Comparison of ENCODE assay signal across 12 cellular contexts in the genomic region with DNA sequence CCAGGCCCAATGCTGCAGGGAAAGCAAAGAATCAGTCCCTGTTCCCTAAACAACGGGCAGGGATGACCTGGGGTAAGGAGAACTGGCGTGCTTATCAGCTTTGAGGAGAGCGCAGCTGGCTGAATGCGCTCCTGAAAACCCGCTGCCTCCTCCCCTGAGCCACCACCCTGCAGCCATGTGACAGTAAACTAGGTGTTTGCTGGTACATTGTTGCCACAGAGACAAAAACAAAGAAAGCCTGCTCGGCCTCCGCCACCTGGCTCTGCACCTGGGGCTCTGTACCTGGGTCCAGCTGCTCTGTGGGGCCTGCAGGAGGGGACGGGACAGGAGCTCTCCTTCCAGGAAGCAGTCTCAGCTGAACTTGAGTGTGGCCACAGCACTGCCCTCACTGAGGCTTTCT. TPM values are rescaled to one million over a fixed set of nuclear protein-coding genes. Genes with fewer than 3 reads are reported as not detected.
A peak's percentile ranks its signal among the peaks of the same experiment; 100 is the strongest.
DNase-seq lines count a peak whose midpoint lies in the region; ATAC-seq and TF ChIP-seq lines count a peak whose summit lies in the region.
"Had no signal": no experiment of that assay in that cellular context is flagged by ENCODE, and none has a peak within 500 bp of the region (broad histone marks: within the 10 kb centered on the region; RNA-seq: fewer than 3 reads in every experiment).

No MANE protein-coding gene starts in this region.

- TF ChIP-seq CTCF in breast epithelium (IDR thresholded peaks at IDR 0.05) = no peak
- TF ChIP-seq CTCF in MCF 10A (IDR thresholded peaks at IDR 0.05; ENCODE audit: unreplicated experiment) = no peak
- TF ChIP-seq CTCF in endodermal cell (conservative IDR thresholded peaks at IDR 0.05) = no peak
- no peak for TF ChIP-seq CTCF in type B pancreatic cell (conservative IDR thresholded peaks at IDR 0.05)

- H3K9me3 ChIP-seq in breast epithelium (no peaks in the 10 kb centered on the region), endodermal cell (ENCODE audit: control insufficient read depth, low read length) (no peaks in the 10 kb centered on the region)

- in situ Hi-C loops in G401 (cut with HindIII; ENCODE audit: low sequenced_read_pairs) = no loop called here

- H3K4me1 Mint-ChIP-seq in MCF 10A (ENCODE audit: insufficient read depth, unreplicated experiment) = no peaks in the 10 kb centered on the region
- H3K4me1 Mint-ChIP-seq in endodermal cell = peaks cover 7% of the 10 kb centered on the region
- peaks cover 6% of the 10 kb centered on the region for H3K4me1 Mint-ChIP-seq in type B pancreatic cell (ENCODE audit: unreplicated experiment)
- H3K4me1 Mint-ChIP-seq in stimulated activated naive CD8-positive, alpha-beta T cell treated with anti-CD3 and anti-CD28 coated beads, Interleukin-15, amount 100 ng/mL, for 72 hours = no peaks in the 10 kb centered on the region
- H3K4me1 Mint-ChIP-seq: stimulated activated naive B cell treated with anti-CD40 and anti-IgM and Interleukin-4, amounts not matched to agents 10 μg/mL and 1 μg/mL and 100 μg/mL, for 72 hours had no signal

- no peak overlapping the region for H3K9ac ChIP-seq in endodermal cell (ENCODE audit: extremely low read depth, low read length, poor library complexity, severe bottlenecking)

- no TSS peak for BruUV-seq in MCF 10A (replicated peaks; lab: Mats Ljungman, UMichigan)

- no peak overlapping the region for H3K4me3 Mint-ChIP-seq in MCF 10A (ENCODE audit: unreplicated experiment)
- no peak overlapping the region for H3K4me3 Mint-ChIP-seq in endodermal cell
- H3K4me3 Mint-ChIP-seq in type B pancreatic cell = no peak overlapping the region
- no peak overlapping the region for H3K4me3 Mint-ChIP-seq in stimulated activated naive CD8-positive, alpha-beta T cell treated with anti-CD3 and anti-CD28 coated beads, Interleukin-15, amount 100 ng/mL, for 72 hours
- H3K4me3 Mint-ChIP-seq: activated naive CD8-positive, alpha-beta T cell treated with anti-CD3 and anti-CD28 coated beads for 36 hours; stimulated activated naive B cell treated with anti-CD40 and anti-IgM and Interleukin-4, amounts not matched to agents 10 μg/mL and 1 μg/mL and 100 μg/mL, for 72 hours had no signal

- WGBS in endodermal cell (ENCODE audit: insufficient coverage in 1 of 2, insufficient read length in 1 of 2), 2 experiments = 81 to 83% methylated on average over 6 to 8 of the region's 8 CpGs

- H3K27ac ChIP-seq in breast epithelium (peak overlapping the region; percentile 60 to 65), endodermal cell (ENCODE audit: low read depth, low read length) (peak overlapping the region; percentile 32)

- H3K27ac Mint-ChIP-seq in MCF 10A (ENCODE audit: low read depth, unreplicated experiment) (no peak overlapping the region), endodermal cell (no peak overlapping the region), type B pancreatic cell (peak overlapping the region; percentile 73)
- H3K27ac Mint-ChIP-seq in stimulated activated naive CD8-positive, alpha-beta T cell treated with anti-CD3 and anti-CD28 coated beads, Interleukin-15, amount 100 ng/mL, for 72 hours = no peak overlapping the region
- H3K27ac Mint-ChIP-seq: activated naive CD8-positive, alpha-beta T cell treated with anti-CD3 and anti-CD28 coated beads for 36 hours; stimulated activated naive B cell treated with anti-CD40 and anti-IgM and Interleukin-4, amounts not matched to agents 10 μg/mL and 1 μg/mL and 100 μg/mL, for 72 hours had no signal

- H3K36me3 Mint-ChIP-seq in MCF 10A (ENCODE audit: insufficient read depth, unreplicated experiment) (no peaks in the 10 kb centered on the region), endodermal cell (ENCODE audit: low read depth) (peaks cover 14% of the 10 kb centered on the region), type B pancreatic cell (peaks cover 3% of the 10 kb centered on the region)

- H3K4me3 ChIP-seq in breast epithelium (no peak overlapping the region), endodermal cell (ENCODE audit: low read length) (no peak overlapping the region)

- no peak for ATAC-seq in stimulated activated naive CD8-positive, alpha-beta T cell treated with anti-CD3 and anti-CD28 coated beads, Interleukin-15, amount 100 ng/mL, for 72 hours
- ATAC-seq: stimulated activated naive B cell treated with anti-CD40 and anti-IgM and Interleukin-4, amounts not matched to agents 10 μg/mL and 1 μg/mL and 100 μg/mL, for 72 hours had no signal

- no peak for TF ChIP-seq POLR2A in breast epithelium (IDR thresholded peaks at IDR 0.05)

- H3K9me3 Mint-ChIP-seq in MCF 10A (ENCODE audit: unreplicated experiment) = no peaks in the 10 kb centered on the region
- peaks cover 15% of the 10 kb centered on the region for H3K9me3 Mint-ChIP-seq in endodermal cell
- H3K9me3 Mint-ChIP-seq in type B pancreatic cell = no peaks in the 10 kb centered on the region
- peaks cover 0 to 10% of the 10 kb centered on the region in 2 donors for H3K9me3 Mint-ChIP-seq in stimulated activated naive CD8-positive, alpha-beta T cell treated with anti-CD3 and anti-CD28 coated beads, Interleukin-15, amount 100 ng/mL, for 72 hours
- H3K9me3 Mint-ChIP-seq: activated naive CD8-positive, alpha-beta T cell treated with anti-CD3 and anti-CD28 coated beads for 36 hours had no signal

- intact Hi-C loops in breast epithelium (cut with DNase I; ENCODE audit: low total_unique reads) (no loop called here), MCF 10A (cut with micrococcal nuclease) (no loop called here)

- DNase-seq in breast epithelium (ENCODE audit: low spot score in 2 of 2) (peak; percentile 73 to 84), MCF 10A (ENCODE audit: unreplicated experiment) (no peak), NCI-H510A treated with DMSO at 0.1 percent for 48 hours (lab: John Stamatoyannopoulos, UW) (peak; percentile 98), endodermal cell (peak; percentile 78), type B pancreatic cell (ENCODE audit: extremely low spot score, unreplicated experiment) (no peak), G401 (ENCODE audit: low spot score) (no peak), anterior cingulate cortex (lab: John Stamatoyannopoulos, UW) (no peak)
- no peak for DNase-seq in stimulated activated naive CD8-positive, alpha-beta T cell treated with anti-CD3 and anti-CD28 coated beads, Interleukin-15, amount 100 ng/mL, for 72 hours
- DNase-seq: activated naive CD8-positive, alpha-beta T cell treated with anti-CD3 and anti-CD28 coated beads for 36 hours; foreskin melanocyte; NCI-H524 treated with DMSO at 0.1 percent for 48 hours; stimulated activated naive B cell treated with anti-CD40 and anti-IgM and Interleukin-4, amounts not matched to agents 10 μg/mL and 1 μg/mL and 100 μg/mL, for 72 hours had no signal

- H3K27me3 Mint-ChIP-seq in MCF 10A (ENCODE audit: insufficient read depth, unreplicated experiment) (peaks cover 18% of the 10 kb centered on the region), endodermal cell (ENCODE audit: insufficient read depth) (no peaks in the 10 kb centered on the region), type B pancreatic cell (no peaks in the 10 kb centered on the region)
- H3K27me3 Mint-ChIP-seq in stimulated activated naive CD8-positive, alpha-beta T cell treated with anti-CD3 and anti-CD28 coated beads, Interleukin-15, amount 100 ng/mL, for 72 hours = no peaks in the 10 kb centered on the region
- H3K27me3 Mint-ChIP-seq: activated naive CD8-positive, alpha-beta T cell treated with anti-CD3 and anti-CD28 coated beads for 36 hours had no signal

- POLR2A ChIA-PET in MCF 10A (lab: Yijun Ruan, JAX) = no interaction called here

- H3K36me3 ChIP-seq in breast epithelium (no peaks in the 10 kb centered on the region), endodermal cell (ENCODE audit: control insufficient read depth, insufficient read depth, low read length) (no peaks in the 10 kb centered on the region)

- no peaks in the 10 kb centered on the region for H3K27me3 ChIP-seq in breast epithelium
- no peaks in the 10 kb centered on the region for H3K27me3 ChIP-seq in endodermal cell (ENCODE audit: control insufficient read depth, insufficient read depth, low read length, poor library complexity, severe bottlenecking)

- CTCF ChIA-PET in MCF 10A (lab: Yijun Ruan, JAX) = interaction anchor here (0.6 kb wide), 1 partner anchor 46 kb away, joined by 3 read pairs; no protein-coding TSS in a partner anchor

- peaks cover 0 to 3% of the 10 kb centered on the region in 2 donors for H3K4me1 ChIP-seq in breast epithelium
- no peaks in the 10 kb centered on the region for H3K4me1 ChIP-seq in endodermal cell (ENCODE audit: control insufficient read depth, insufficient read depth, low read length)

RNA-seq across cellular contexts. Expression of a gene that starts 21.8 kb away (rescaled TPM):
- total RNA-seq in breast epithelium (10 to 100 TPM; 33.4 to 77.3 (median 38.6) TPM), MCF 10A (2022) (not detected in 2 replicates), endodermal cell (10 to 100 TPM; 48.0 to 49.9 TPM), type B pancreatic cell (ENCODE audit: low replicate concordance) (37.3 and 46.9 TPM in 2 replicates)
- 29.6 TPM for polyA plus RNA-seq in endodermal cell (2013, experiment 1 of 2)
- polyA plus RNA-seq in endodermal cell (2013, experiment 2 of 2) = 27.9 TPM
- total RNA-seq in G401 (2014; rRNA removed; shearing (Covaris generic)) = 2.8 and 4.7 TPM in 2 replicates

Comparison
In these comparisons a context has a peak if more than half of its experiments do, and no peak if none do; other contexts are left out.
1. DNase-seq: peak in breast epithelium (2 of 2), NCI-H510A treated with DMSO at 0.1 percent for 48 hours (single experiment) and endodermal cell (single experiment); none in MCF 10A (single experiment), type B pancreatic cell (single experiment), G401 (single experiment), anterior cingulate cortex (0 of 58) and stimulated activated naive CD8-positive, alpha-beta T cell treated with anti-CD3 and anti-CD28 coated beads, Interleukin-15, amount 100 ng/mL, for 72 hours (0 of 2).